12 cellular contexts compared by ENCODE assay signal in the genomic region with DNA sequence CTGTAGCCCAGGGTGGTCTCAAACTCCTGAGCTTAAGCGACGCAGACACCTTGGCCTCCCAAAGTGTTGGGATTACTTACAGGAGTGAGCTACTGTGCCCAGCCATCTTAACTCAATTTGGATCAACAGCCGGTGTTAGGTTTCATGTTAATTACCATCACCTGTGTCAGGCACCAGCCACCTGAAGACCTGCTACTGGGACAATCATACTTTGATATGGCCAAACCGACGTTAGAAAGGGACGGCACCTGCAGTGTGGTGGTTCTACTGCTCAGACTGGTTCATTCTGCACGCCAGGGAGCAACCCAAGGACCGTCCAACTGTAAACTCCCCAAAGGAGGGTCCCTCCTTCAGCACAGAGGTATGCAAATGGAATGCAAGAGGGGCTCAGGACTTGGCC. TPM values are rescaled to one million over a fixed set of nuclear protein-coding genes. Genes with fewer than 3 reads are reported as not detected.
A peak's percentile ranks its signal among the peaks of the same experiment; 100 is the strongest.
DNase-seq lines count a peak whose midpoint lies in the region; ATAC-seq and TF ChIP-seq lines count a peak whose summit lies in the region.
"Had no signal": no experiment of that assay in that cellular context is flagged by ENCODE, and none has a peak within 500 bp of the region (broad histone marks: within the 10 kb centered on the region; RNA-seq: fewer than 3 reads in every experiment).

No MANE protein-coding gene starts in this region.

- peaks cover 6% of the 10 kb centered on the region for H3K36me3 Mint-ChIP-seq in activated T-helper 17 cell treated with anti-CD3 and anti-CD28 coated beads, Interleukin-2, amount 50 U/mL, for 72 hours (ENCODE audit: low read depth)
- peaks cover 5% of the 10 kb centered on the region for H3K36me3 Mint-ChIP-seq in neural crest cell (ENCODE audit: low read depth)

- ATAC-seq in DND-41 (ENCODE audit: insufficient read depth, low read depth) (no peak), HG03175 (IDR thresholded peaks at IDR 0.05; ENCODE audit: unreplicated experiment) (no peak), HG02623 (IDR thresholded peaks at IDR 0.05; ENCODE audit: unreplicated experiment) (no peak)
- no peak for ATAC-seq in activated T-helper 17 cell treated with anti-CD3 and anti-CD28 coated beads, Interleukin-2, amount 50 U/mL, for 72 hours (replicated peaks)
- ATAC-seq: CD8-positive, alpha-beta T cell had no signal

- no peak for TF ChIP-seq CTCF in DND-41 (IDR thresholded peaks at IDR 0.05; ENCODE audit: borderline replicate concordance, extremely low read depth, low read length, poor library complexity, severe bottlenecking)
- TF ChIP-seq CTCF in neural crest cell (conservative IDR thresholded peaks at IDR 0.05): no peak

- H3K4me3 Mint-ChIP-seq in activated T-helper 17 cell treated with anti-CD3 and anti-CD28 coated beads, Interleukin-2, amount 50 U/mL, for 72 hours: peak overlapping the region; percentile 74
- peak overlapping the region; percentile 83 for H3K4me3 Mint-ChIP-seq in neural crest cell

- peaks cover 5% of the 10 kb centered on the region; the same call in 1 of the 2 replicates for H3K36me3 ChIP-seq in DND-41 (ENCODE audit: insufficient read depth, low read length)

- H3K27me3 Mint-ChIP-seq in activated T-helper 17 cell treated with anti-CD3 and anti-CD28 coated beads, Interleukin-2, amount 50 U/mL, for 72 hours: no peaks in the 10 kb centered on the region
- peaks cover 8% of the 10 kb centered on the region for H3K27me3 Mint-ChIP-seq in neural crest cell (ENCODE audit: low read depth)
- H3K27me3 Mint-ChIP-seq: IgD-negative memory B cell had no signal

- no peaks in the 10 kb centered on the region for H3K9me3 ChIP-seq in DND-41 (ENCODE audit: insufficient read depth, low read length, severe bottlenecking)

- H3K27me3 ChIP-seq in DND-41 (ENCODE audit: insufficient read depth, low read length, poor library complexity): no peaks in the 10 kb centered on the region

- peaks cover 13% of the 10 kb centered on the region for H3K4me1 ChIP-seq in DND-41 (ENCODE audit: insufficient read depth, low read length)

- H3K79me2 ChIP-seq in DND-41 (ENCODE audit: insufficient read depth, low read length): peaks cover 9% of the 10 kb centered on the region

- no peak overlapping the region for H3K27ac Mint-ChIP-seq in activated T-helper 17 cell treated with anti-CD3 and anti-CD28 coated beads, Interleukin-2, amount 50 U/mL, for 72 hours
- H3K27ac Mint-ChIP-seq in neural crest cell (ENCODE audit: unreplicated experiment): no peak overlapping the region
- H3K27ac Mint-ChIP-seq: CD8-positive, alpha-beta T cell had no signal

- no peak overlapping the region for H3K9ac ChIP-seq in DND-41 (ENCODE audit: low read depth, low read length)

- H3K4me1 Mint-ChIP-seq in activated T-helper 17 cell treated with anti-CD3 and anti-CD28 coated beads, Interleukin-2, amount 50 U/mL, for 72 hours: peaks cover 6% of the 10 kb centered on the region
- peaks cover 3% of the 10 kb centered on the region for H3K4me1 Mint-ChIP-seq in neural crest cell

- no peaks in the 10 kb centered on the region for H3K9me3 Mint-ChIP-seq in activated T-helper 17 cell treated with anti-CD3 and anti-CD28 coated beads, Interleukin-2, amount 50 U/mL, for 72 hours
- no peaks in the 10 kb centered on the region for H3K9me3 Mint-ChIP-seq in neural crest cell
- H3K9me3 Mint-ChIP-seq: CD8-positive, alpha-beta T cell; IgD-negative memory B cell had no signal

- DNase-seq in DND-41 (no peak), NCI-H146 (lab: John Stamatoyannopoulos, UW) (peak; percentile 78), neural crest cell (ENCODE audit: low read depth, low spot score) (no peak), hepatic stellate cell (ENCODE audit: low spot score) (no peak)
- DNase-seq: activated CD4-positive, CD25-positive, alpha-beta regulatory T cell; CD8-positive, alpha-beta T cell; NCI-H1694 treated with DMSO at 0.1 percent for 48 hours; substantia nigra had no signal

- 0 out of 2 replicates have a peak overlapping the region, but pooled peaks have one; percentile 7 for H3K4me2 ChIP-seq in DND-41 (ENCODE audit: insufficient read depth, low read length)

- H3K4me3 ChIP-seq in DND-41 (ENCODE audit: low read depth in 1 of 2, low read length in 2 of 2): no peak overlapping the region

- no peak overlapping the region for H3K27ac ChIP-seq in DND-41 (ENCODE audit: low read length)

- H4K20me1 ChIP-seq in DND-41 (ENCODE audit: insufficient read depth, low read length): no peaks in the 10 kb centered on the region

- no peak overlapping the region for H2AFZ ChIP-seq in DND-41 (ENCODE audit: low read depth, low read length)

RNA-seq across cellular contexts. Expression of a gene that starts 2.2 kb away (rescaled TPM):
- 10 to 100 TPM; 11.7 to 13.4 TPM for total RNA-seq in activated T-helper 17 cell treated with anti-CD3 and anti-CD28 coated beads, Interleukin-2, amount 50 U/mL, for 72 hours
- total RNA-seq in neural crest cell: 19.4 and 25.0 TPM in 2 replicates

RNA-seq across cellular contexts. Expression of a gene that starts 27.7 kb away (rescaled TPM):
- 100 to 1,000 TPM in 1 of 2 donors, 10 to 100 TPM in 1; 96.1 to 182 TPM for total RNA-seq in activated T-helper 17 cell treated with anti-CD3 and anti-CD28 coated beads, Interleukin-2, amount 50 U/mL, for 72 hours
- total RNA-seq in neural crest cell: 200 and 224 TPM in 2 replicates
